ENCODE assay signal across 14 cellular contexts in genomic region chr6:137680678-137681346, GRCh38.
A peak's percentile ranks its signal among the peaks of the same experiment; 100 is the strongest.
DNase-seq lines count a peak whose midpoint lies in the region; ATAC-seq and TF ChIP-seq lines count a peak whose summit lies in the region.
"Had no signal": no experiment of that assay in that cellular context is flagged by ENCODE, and none has a peak within 500 bp of the region (broad histone marks: within the 10 kb centered on the region; RNA-seq: fewer than 3 reads in every experiment).

No MANE protein-coding gene starts in this region.

- H3K4me3 Mint-ChIP-seq in natural killer cell treated with Interleukin-12 subunit alpha and Interleukin-12 subunit beta and Interleukin-15 and Interleukin-18, amount 100 ng/mL, for 72 hours = peak overlapping the region; percentile 65
- no peak overlapping the region for H3K4me3 Mint-ChIP-seq in natural killer cell
- H3K4me3 Mint-ChIP-seq in dendritic cell treated with granulocyte-macrophage colony-stimulating factor and Interleukin-4, amounts not matched to agents 40 ng/mL and 50 ng/mL, for 4 days = peak overlapping the region; percentile 48
- H3K4me3 Mint-ChIP-seq: naive thymus-derived CD8-positive, alpha-beta T cell had no signal

- no peak overlapping the region for H3K27ac ChIP-seq in OCI-LY3 (ENCODE audit: low read length)
- H3K27ac ChIP-seq: RWPE1 had no signal

- no peaks in the 10 kb centered on the region for H3K9me3 Mint-ChIP-seq in natural killer cell treated with Interleukin-12 subunit alpha and Interleukin-12 subunit beta and Interleukin-15 and Interleukin-18, amount 100 ng/mL, for 72 hours
- no peaks in the 10 kb centered on the region for H3K9me3 Mint-ChIP-seq in natural killer cell
- H3K9me3 Mint-ChIP-seq in dendritic cell treated with granulocyte-macrophage colony-stimulating factor and Interleukin-4, amounts not matched to agents 40 ng/mL and 50 ng/mL, for 4 days = no peaks in the 10 kb centered on the region

- H3K4me1 ChIP-seq in OCI-LY3 (ENCODE audit: low read length) = peaks cover 18% of the 10 kb centered on the region

- peaks cover 42 to 46% of the 10 kb centered on the region in 2 donors for H3K4me1 Mint-ChIP-seq in natural killer cell treated with Interleukin-12 subunit alpha and Interleukin-12 subunit beta and Interleukin-15 and Interleukin-18, amount 100 ng/mL, for 72 hours (ENCODE audit: low read depth in 2 of 2)
- peaks cover 6 to 8% of the 10 kb centered on the region in 2 donors for H3K4me1 Mint-ChIP-seq in natural killer cell
- peaks cover 37% of the 10 kb centered on the region for H3K4me1 Mint-ChIP-seq in dendritic cell treated with granulocyte-macrophage colony-stimulating factor and Interleukin-4, amounts not matched to agents 40 ng/mL and 50 ng/mL, for 4 days (ENCODE audit: low read depth)

- peaks cover 5% of the 10 kb centered on the region for H3K36me3 Mint-ChIP-seq in natural killer cell treated with Interleukin-12 subunit alpha and Interleukin-12 subunit beta and Interleukin-15 and Interleukin-18, amount 100 ng/mL, for 72 hours
- H3K36me3 Mint-ChIP-seq in natural killer cell = no peaks in the 10 kb centered on the region
- H3K36me3 Mint-ChIP-seq in dendritic cell treated with granulocyte-macrophage colony-stimulating factor and Interleukin-4, amounts not matched to agents 40 ng/mL and 50 ng/mL, for 4 days (ENCODE audit: low read depth) = no peaks in the 10 kb centered on the region
- H3K36me3 Mint-ChIP-seq: naive thymus-derived CD8-positive, alpha-beta T cell had no signal

- peaks cover 10 to 11% of the 10 kb centered on the region in 2 donors for H3K27me3 Mint-ChIP-seq in natural killer cell treated with Interleukin-12 subunit alpha and Interleukin-12 subunit beta and Interleukin-15 and Interleukin-18, amount 100 ng/mL, for 72 hours
- H3K27me3 Mint-ChIP-seq in natural killer cell (ENCODE audit: low read depth in 2 of 2) = peaks cover 20 to 24% of the 10 kb centered on the region in 2 donors
- no peaks in the 10 kb centered on the region for H3K27me3 Mint-ChIP-seq in dendritic cell treated with granulocyte-macrophage colony-stimulating factor and Interleukin-4, amounts not matched to agents 40 ng/mL and 50 ng/mL, for 4 days

- H3K4me2 ChIP-seq in OCI-LY3 (ENCODE audit: low read length) = peak overlapping the region; percentile 62

- peak overlapping the region; percentile 32; the same call in 1 of the 2 replicates for H3K4me3 ChIP-seq in OCI-LY3 (ENCODE audit: low read length)

- no peaks in the 10 kb centered on the region for H3K79me2 ChIP-seq in OCI-LY3 (ENCODE audit: low read length)

- H3K27ac Mint-ChIP-seq in natural killer cell treated with Interleukin-12 subunit alpha and Interleukin-12 subunit beta and Interleukin-15 and Interleukin-18, amount 100 ng/mL, for 72 hours = peak overlapping the region; percentile 71 to 89
- H3K27ac Mint-ChIP-seq in natural killer cell = no peak overlapping the region
- H3K27ac Mint-ChIP-seq in dendritic cell treated with granulocyte-macrophage colony-stimulating factor and Interleukin-4, amounts not matched to agents 40 ng/mL and 50 ng/mL, for 4 days = no peak overlapping the region
- H3K27ac Mint-ChIP-seq: naive thymus-derived CD8-positive, alpha-beta T cell had no signal

- no peaks in the 10 kb centered on the region for H3K9me3 ChIP-seq in OCI-LY3 (ENCODE audit: insufficient read depth, low read length)

- H2AFZ ChIP-seq in OCI-LY3 (ENCODE audit: low read depth, low read length) = 0 out of 2 replicates have a peak overlapping the region, but pooled peaks have one; percentile 28

- intact Hi-C loops in natural killer cell (cut with micrococcal nuclease) = no loop called here
- intact Hi-C loops in dendritic cell treated with granulocyte-macrophage colony-stimulating factor and Interleukin-4, amounts not matched to agents 40 ng/mL and 50 ng/mL, for 4 days (cut with micrococcal nuclease) = no loop called here

- no peaks in the 10 kb centered on the region for H3K27me3 ChIP-seq in OCI-LY3 (ENCODE audit: low read depth, low read length)

- TF ChIP-seq CTCF in natural killer cell (IDR thresholded peaks at IDR 0.05) (no peak), OCI-LY3 (IDR thresholded peaks at IDR 0.05; ENCODE audit: low read depth, low read length) (no peak)

- no peaks in the 10 kb centered on the region for H3K36me3 ChIP-seq in OCI-LY3 (replicated peaks; ENCODE audit: low read depth, low read length)

- no peaks in the 10 kb centered on the region for H4K20me1 ChIP-seq in OCI-LY3 (ENCODE audit: insufficient read depth, low read length)

- H3K9ac ChIP-seq in OCI-LY3 (ENCODE audit: low read length) = no peak overlapping the region

- no peak for DNase-seq in natural killer cell treated with Interleukin-12 subunit alpha and Interleukin-12 subunit beta and Interleukin-15 and Interleukin-18, amount 100 ng/mL, for 72 hours (ENCODE audit: low spot score)
- DNase-seq in natural killer cell = no peak
- DNase-seq in NCI-H146 (lab: John Stamatoyannopoulos, UW) = no peak
- DNase-seq in NCI-H2227 (lab: John Stamatoyannopoulos, UW; ENCODE audit: unreplicated experiment) = no peak
- DNase-seq: C1 segment of cervical spinal cord; cortex of kidney; naive thymus-derived CD8-positive, alpha-beta T cell; NCI-H1436 treated with DMSO at 0.1 percent for 48 hours; substantia nigra had no signal

- ATAC-seq in natural killer cell treated with Interleukin-12 subunit alpha and Interleukin-12 subunit beta and Interleukin-15 and Interleukin-18, amount 100 ng/mL, for 72 hours = peak; percentile 77 to 83
- no peak for ATAC-seq in natural killer cell
- no peak for ATAC-seq in GM21786 (IDR thresholded peaks at IDR 0.05; ENCODE audit: unreplicated experiment)
- ATAC-seq in HG03460 (IDR thresholded peaks at IDR 0.05; ENCODE audit: unreplicated experiment) = no peak
- ATAC-seq: naive thymus-derived CD8-positive, alpha-beta T cell had no signal

Comparison
In these comparisons a context has a peak if more than half of its experiments do, and no peak if none do; other contexts are left out.
1. ATAC-seq: peak in natural killer cell treated with Interleukin-12 subunit alpha and Interleukin-12 subunit beta and Interleukin-15 and Interleukin-18, amount 100 ng/mL, for 72 hours (2 of 2); none in natural killer cell (0 of 3), GM21786 (single experiment) and HG03460 (single experiment).
2. H3K27ac Mint-ChIP-seq: peak in natural killer cell treated with Interleukin-12 subunit alpha and Interleukin-12 subunit beta and Interleukin-15 and Interleukin-18, amount 100 ng/mL, for 72 hours (2 of 2); none in natural killer cell (0 of 2) and dendritic cell treated with granulocyte-macrophage colony-stimulating factor and Interleukin-4, amounts not matched to agents 40 ng/mL and 50 ng/mL, for 4 days (single experiment).